In genomic region chr2:176619504-176619903, GRCh38 we compare ENCODE assay signal across 7 cellular contexts.
"Had no signal": no experiment of that assay in that cellular context is flagged by ENCODE, and none has a peak within 500 bp of the region (broad histone marks: within the 10 kb centered on the region; RNA-seq: fewer than 3 reads in every experiment).

No MANE protein-coding gene starts in this region.

- H3K27ac ChIP-seq: GM23248 had no signal

- H3K27ac Mint-ChIP-seq: HFFc6 had no signal

- H3K4me3 ChIP-seq: GM23248, HAP-1, K562 had no signal

- H3K9me3 ChIP-seq: HAP-1 had no signal

- DNase-seq: GM23248, H7, HFFc6, IMR-90 had no signal

- ATAC-seq: HCT116, K562 had no signal

- H3K4me1 ChIP-seq: HAP-1 had no signal

- H3K9me3 Mint-ChIP-seq: HFFc6 had no signal

- H3K36me3 ChIP-seq: HAP-1 had no signal

- H3K4me3 Mint-ChIP-seq: HFFc6 had no signal
